Comparison of ENCODE assay signal across 27 cellular contexts in genomic region chr4:8078109-8078494, GRCh38.
"Had no signal": no experiment of that assay in that cellular context is flagged by ENCODE, and none has a peak within 500 bp of the region (broad histone marks: within the 10 kb centered on the region; RNA-seq: fewer than 3 reads in every experiment).

No MANE protein-coding gene starts in this region.

- FAIRE-seq: astrocyte, bronchial epithelial cell, frontal cortex had no signal

- H3K27ac ChIP-seq: brain microvascular endothelial cell, coronary artery had no signal

- H3K36me3 ChIP-seq: brain microvascular endothelial cell had no signal

- DNase-seq: activated CD4-positive, alpha-beta memory T cell treated with anti-CD3 and anti-CD28 coated beads, Interleukin-2, amount 10 ng/mL, durations not matched to agents 7 days and 5 days; activated CD4-positive, alpha-beta T cell treated with anti-CD3 and anti-CD28 coated beads for 36 hours; activated CD4-positive, alpha-beta T cell treated with anti-CD3 and anti-CD28 coated beads, Interleukin-2, amount 10 ng/mL, durations not matched to agents 7 days and 5 days; activated CD4-positive, alpha-beta T cell treated with anti-CD3 and anti-CD28 coated beads, Interleukin-2, amount 50 U/mL, for 4 hours; activated CD4-positive, CD25-positive, alpha-beta regulatory T cell; activated CD4-positive, CD25-positive, alpha-beta regulatory T cell treated with anti-CD3 and anti-CD28 coated beads, Interleukin-2, amount 50 U/mL, for 72 hours; activated CD8-positive, alpha-beta memory T cell treated with anti-CD3 and anti-CD28 coated beads, Interleukin-2, amount 50 U/mL, for 48 hours; activated gamma-delta T cell; activated naive CD4-positive, alpha-beta T cell; activated naive CD4-positive, alpha-beta T cell treated with anti-CD3 and anti-CD28 coated beads, Interleukin-2, amount 10 ng/mL, durations not matched to agents 7 days and 5 days; activated naive CD8-positive, alpha-beta T cell treated with anti-CD3 and anti-CD28 coated beads, Interleukin-2, amount 10 ng/mL, durations not matched to agents 7 days and 5 days; activated T-cell treated with anti-CD3 and anti-CD28 coated beads for 4 hours; activated T-cell treated with anti-CD3 and anti-CD28 coated beads, Interleukin-2, amount 50 U/mL, for 24 hours; activated T-cell treated with anti-CD3 and anti-CD28 coated beads, Interleukin-2, amount 50 U/mL, for 72 hours; anterior cingulate cortex; brain microvascular endothelial cell; dorsolateral prefrontal cortex; effector memory CD4-positive, alpha-beta T cell; foreskin fibroblast; head of caudate nucleus; T-helper 2 cell had no signal

- H3K4me3 ChIP-seq: coronary artery, dorsolateral prefrontal cortex had no signal

- ATAC-seq: activated CD4-positive, alpha-beta T cell treated with anti-CD3 and anti-CD28 coated beads for 36 hours; activated naive CD4-positive, alpha-beta T cell treated with anti-CD3 and anti-CD28 coated beads, Interleukin-2, amount 50 U/mL, for 72 hours; activated T-cell treated with anti-CD3 and anti-CD28 coated beads, Interleukin-2, amount 50 U/mL, for 72 hours; esophagus mucosa had no signal

- H3K27me3 ChIP-seq: dorsolateral prefrontal cortex had no signal
